In the genomic region with DNA sequence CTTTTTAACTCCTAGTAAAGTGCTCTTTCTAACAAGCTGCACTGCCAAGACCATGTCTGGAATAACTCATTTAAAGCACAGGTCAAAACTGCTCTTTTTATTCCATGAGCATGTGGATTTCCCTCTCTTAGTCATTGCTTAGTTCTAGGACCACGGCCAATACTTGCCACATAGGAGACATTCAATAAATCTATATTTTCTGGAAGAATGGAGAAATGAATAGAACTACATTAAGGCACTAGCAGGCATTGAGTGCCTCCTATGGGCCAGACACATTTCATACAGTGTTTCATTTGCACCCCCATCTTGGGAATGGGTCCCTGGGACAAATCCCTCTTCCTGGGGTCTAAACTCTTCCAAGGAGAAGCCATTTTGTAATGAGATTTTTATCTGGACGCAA, we compare ENCODE assay signal across 12 cellular contexts.
DNase-seq lines count a peak whose midpoint lies in the region; ATAC-seq and TF ChIP-seq lines count a peak whose summit lies in the region.
"Had no signal": no experiment of that assay in that cellular context is flagged by ENCODE, and none has a peak within 500 bp of the region (broad histone marks: within the 10 kb centered on the region; RNA-seq: fewer than 3 reads in every experiment).

No MANE protein-coding gene starts in this region.

- intact Hi-C loops in PC-3 (cut with micrococcal nuclease): no loop called here
- intact Hi-C loops in spleen (cut with DNase I; ENCODE audit: low total_unique reads): no loop called here

- H2AFZ ChIP-seq in PC-3 (ENCODE audit: low read length): no peak overlapping the region

- no peak overlapping the region for H3K4me3 ChIP-seq in PC-3 (ENCODE audit: low read length)
- H3K4me3 ChIP-seq in spleen: no peak overlapping the region

- no peaks in the 10 kb centered on the region for H3K4me1 ChIP-seq in PC-3 (ENCODE audit: insufficient read depth, low read length)
- H3K4me1 ChIP-seq in spleen: peaks cover 0 to 7% (median 0%) of the 10 kb centered on the region in 6 donors

- DNase-seq in A172 (ENCODE audit: low spot score) (peak; percentile 51), PC-3 (peak; percentile 20), fibroblast of the conjunctiva (ENCODE audit: low read depth) (peak; percentile 84), spleen (no peak), SK-N-DZ (ENCODE audit: low spot score) (no peak)
- DNase-seq in activated CD4-positive, alpha-beta T cell treated with anti-CD3 and anti-CD28 coated beads for 1 hour: no peak
- DNase-seq: activated CD4-positive, alpha-beta T cell treated with anti-CD3 and anti-CD28 coated beads, Interleukin-2, amount 50 U/mL, for 48 hours; COR-L47; small intestine; substantia nigra had no signal

- TF ChIP-seq CTCF in GM12873 (IDR thresholded peaks at IDR 0.05; ENCODE audit: insufficient read depth, low read depth, low read length, missing control alignments): peak; percentile 47
- TF ChIP-seq CTCF in PC-3 (conservative IDR thresholded peaks at IDR 0.05; ENCODE audit: low read depth, low read length): 0 out of 2 replicates have a peak, but pooled peaks have one; percentile 29
- TF ChIP-seq CTCF in spleen (IDR thresholded peaks at IDR 0.05 in 8 of 11, conservative IDR thresholded peaks at IDR 0.05 in 3 of 11): peak in 1 of 11 experiments; percentile 6

- no peak overlapping the region for H3K27ac ChIP-seq in PC-3 (ENCODE audit: low read length)
- H3K27ac ChIP-seq in spleen: no peak overlapping the region

- no peaks in the 10 kb centered on the region for H3F3A ChIP-seq in PC-3 (ENCODE audit: low read length, unreplicated experiment)

- 61 to 74% (median 63%) methylated on average over 2 of the region's 2 CpGs for WGBS in spleen, 5 donors

- no peaks in the 10 kb centered on the region for H4K20me1 ChIP-seq in PC-3 (ENCODE audit: low read length)

- no TSS peak for BruUV-seq in PC-3 (replicated peaks; lab: Mats Ljungman, UMichigan)

- H3K36me3 ChIP-seq in PC-3 (ENCODE audit: low read depth, low read length) (no peaks in the 10 kb centered on the region), spleen (no peaks in the 10 kb centered on the region)

- H3K4me2 ChIP-seq in PC-3 (ENCODE audit: low read length): no peak overlapping the region

- CTCF ChIA-PET in PC-3 (lab: Charles Lee): no interaction called here

- H3K27me3 ChIP-seq in PC-3 (ENCODE audit: low read length): no peaks in the 10 kb centered on the region
- H3K27me3 ChIP-seq in spleen (replicated peaks in 1 of 7): no peaks in the 10 kb centered on the region

- ATAC-seq in PC-3: no peak
- ATAC-seq in GM18511 (IDR thresholded peaks at IDR 0.05; ENCODE audit: unreplicated experiment): no peak

- TF ChIP-seq POLR2A in spleen (IDR thresholded peaks at IDR 0.05): no peak

- no peaks in the 10 kb centered on the region for H3K9me2 ChIP-seq in PC-3 (replicated peaks; ENCODE audit: low read length)

- H3K9ac ChIP-seq in PC-3 (ENCODE audit: low read length): no peak overlapping the region

- H3K79me2 ChIP-seq in PC-3 (ENCODE audit: low read length): no peaks in the 10 kb centered on the region

- POLR2A ChIA-PET in PC-3 (lab: Charles Lee; ENCODE audit: unreplicated experiment): no interaction called here

- no peaks in the 10 kb centered on the region for H3K9me3 ChIP-seq in PC-3 (ENCODE audit: low read length)
- no peaks in the 10 kb centered on the region for H3K9me3 ChIP-seq in spleen

Comparison
In these comparisons a context has a peak if more than half of its experiments do, and no peak if none do; other contexts are left out.
1. DNase-seq: peak in A172 (single experiment), PC-3 (single experiment) and fibroblast of the conjunctiva (single experiment); none in spleen (single experiment), SK-N-DZ (single experiment) and activated CD4-positive, alpha-beta T cell treated with anti-CD3 and anti-CD28 coated beads for 1 hour (single experiment).